ENCODE assay signal across 8 cellular contexts in genomic region chr19:58556633-58557252, GRCh38. TPM values are rescaled to one million over a fixed set of nuclear protein-coding genes. Genes with fewer than 3 reads are reported as not detected.
DNase-seq lines count a peak whose midpoint lies in the region; ATAC-seq and TF ChIP-seq lines count a peak whose summit lies in the region.

No MANE protein-coding gene starts in this region.

- TF ChIP-seq CTCF in right lobe of liver (IDR thresholded peaks at IDR 0.05) (no peak), tibial artery (IDR thresholded peaks at IDR 0.05) (no peak)

- ATAC-seq in right lobe of liver (no peak), HG02981 (IDR thresholded peaks at IDR 0.05; ENCODE audit: unreplicated experiment) (no peak)

- H3K36me3 ChIP-seq in adipocyte (ENCODE audit: control insufficient read depth, insufficient read depth, low read length, severe bottlenecking): peaks cover 29% of the 10 kb centered on the region
- H3K36me3 ChIP-seq in right lobe of liver: peaks cover 0 to 27% (median 3%) of the 10 kb centered on the region in 4 donors
- H3K36me3 ChIP-seq in tibial artery: peaks cover 19 to 31% (median 28%) of the 10 kb centered on the region in 3 donors

- H3K9me3 ChIP-seq in adipocyte (ENCODE audit: control insufficient read depth, low read length): no peaks in the 10 kb centered on the region
- H3K9me3 ChIP-seq in right lobe of liver: no peaks in the 10 kb centered on the region
- H3K9me3 ChIP-seq in tibial artery: no peaks in the 10 kb centered on the region

- WGBS in right lobe of liver (ENCODE audit: insufficient coverage, low coverage, low lambda C conversion rate, missing lambda C conversion rate): 29% methylated on average over 6 of the region's 11 CpGs

- H3K4me3 ChIP-seq in adipocyte (ENCODE audit: low read length) (peak overlapping the region; percentile 92), right lobe of liver (peak overlapping the region in 2 of 3 donors; percentile 60 to 95), tibial artery (peak overlapping the region; percentile 89 to 90)

- intact Hi-C loops in right lobe of liver (cut with DNase I) (no loop called here), tibial artery (cut with DNase I; ENCODE audit: low total_unique reads) (no loop called here)

- no peak overlapping the region for H3K27ac ChIP-seq in right lobe of liver
- peak overlapping the region; percentile 99 to 100 for H3K27ac ChIP-seq in tibial artery

- DNase-seq in activated effector memory CD4-positive, alpha-beta T cell treated with anti-CD3 and anti-CD28 coated beads, Interleukin-2, amount 50 U/mL, for 16 hours: peak; percentile 63
- DNase-seq in activated effector memory CD4-positive, alpha-beta T cell treated with Interleukin-2 at 50 U/mL for 16 hours: no peak
- DNase-seq in adipocyte (ENCODE audit: low read depth) (no peak), right lobe of liver (no peak), tibial artery (peak in 1 of 2 donors; percentile 59), dedifferentiated amniotic fluid mesenchymal stem cell (ENCODE audit: extremely low spot score) (no peak), kidney glomerular epithelial cell (lab: John Stamatoyannopoulos, UW) (no peak)

- no peaks in the 10 kb centered on the region for H3K27me3 ChIP-seq in adipocyte (replicated peaks; ENCODE audit: control insufficient read depth, insufficient read depth, low read length)
- no peaks in the 10 kb centered on the region for H3K27me3 ChIP-seq in right lobe of liver
- no peaks in the 10 kb centered on the region for H3K27me3 ChIP-seq in tibial artery

- TF ChIP-seq POLR2A in right lobe of liver (IDR thresholded peaks at IDR 0.05): no peak

- H3K9ac ChIP-seq in adipocyte (ENCODE audit: low read length): peak overlapping the region; percentile 98

- peaks cover 43% of the 10 kb centered on the region for H3K4me1 ChIP-seq in adipocyte (ENCODE audit: control insufficient read depth, insufficient read depth, low read length)
- H3K4me1 ChIP-seq in right lobe of liver: peaks cover 0 to 32% (median 6%) of the 10 kb centered on the region in 4 donors
- peaks cover 0 to 65% (median 52%) of the 10 kb centered on the region in 4 donors for H3K4me1 ChIP-seq in tibial artery

RNA-seq across cellular contexts. Expression of gene UBE2M, which starts 1.7 kb away (rescaled TPM):
- 10 to 100 TPM; 16.0 to 23.5 (median 20.7) TPM for total RNA-seq in right lobe of liver

RNA-seq across cellular contexts. Expression of gene CHMP2A, which starts 1.8 kb away (rescaled TPM):
- 10 to 100 TPM; 62.1 to 90.9 (median 70.7) TPM for total RNA-seq in right lobe of liver

RNA-seq across cellular contexts. Expression of gene TRIM28, which starts 12.9 kb away (rescaled TPM):
- total RNA-seq in right lobe of liver: 100 to 1,000 TPM in 3 of 6 experiments, 10 to 100 TPM in 3; 75.4 to 106 (median 94.7) TPM

RNA-seq across cellular contexts. Expression of gene MZF1, which starts 16.4 kb away (rescaled TPM):
- total RNA-seq in right lobe of liver: 10 to 100 TPM in 5 of 6 experiments, 1 to 10 TPM in 1; 8.2 to 19.9 (median 14.1) TPM

RNA-seq across cellular contexts. Expression of gene ZBTB45, which starts 37.1 kb away (rescaled TPM):
- 1 to 10 TPM; 3.5 to 4.8 (median 4.3) TPM for total RNA-seq in right lobe of liver

Comparison
In these comparisons a context has a peak if more than half of its experiments do, and no peak if none do; other contexts are left out.
1. H3K27ac ChIP-seq: peak in tibial artery (2 of 2); none in right lobe of liver (0 of 3).
2. Peak in every context shown above with its lines, with median percentiles within 50 percentile points of each other: H3K4me3 ChIP-seq.